ENCODE assay signal across 19 cellular contexts in genomic region chr5:228886-229285, GRCh38. TPM values are rescaled to one million over a fixed set of nuclear protein-coding genes. Genes with fewer than 3 reads are reported as not detected.
DNase-seq lines count a peak whose midpoint lies in the region; TF ChIP-seq lines count a peak whose summit lies in the region.
"Had no signal": no experiment of that assay in that cellular context is flagged by ENCODE, and none has a peak within 500 bp of the region (broad histone marks: within the 10 kb centered on the region; RNA-seq: fewer than 3 reads in every experiment).

No MANE protein-coding gene starts in this region.

- no peaks in the 10 kb centered on the region for H3K27me3 ChIP-seq in Caco-2 (replicated peaks; ENCODE audit: control insufficient read depth, insufficient read depth, low read length)
- H3K27me3 ChIP-seq: BLaER1 had no signal

- no peak overlapping the region for H3K27ac Mint-ChIP-seq in Caco-2 (ENCODE audit: unreplicated experiment)
- H3K27ac Mint-ChIP-seq: CD14-positive monocyte, HFFc6 had no signal

- H3K27me3 Mint-ChIP-seq in Caco-2 (ENCODE audit: insufficient read depth, unreplicated experiment), result no peaks in the 10 kb centered on the region
- H3K27me3 Mint-ChIP-seq: CD4-positive, alpha-beta memory T cell had no signal

- no peak for DNase-seq in Caco-2
- DNase-seq in NCI-H526 treated with DMSO at 0.1 percent for 48 hours (lab: John Stamatoyannopoulos, UW), result peak; percentile 84
- peak; percentile 20 for DNase-seq in medulla oblongata (ENCODE audit: extremely low spot score)
- peak; percentile 72 for DNase-seq in superior temporal gyrus (ENCODE audit: extremely low spot score)
- no peak for DNase-seq in NCI-H2227 treated with DMSO at 0.1 percent for 48 hours (lab: John Stamatoyannopoulos, UW)
- no peak for DNase-seq in lower leg skin (ENCODE audit: low spot score in 2 of 2)
- DNase-seq in epidermal melanocyte (ENCODE audit: insufficient read length, low spot score), result no peak
- DNase-seq: AML-193; Calu3; CD4-positive, alpha-beta memory T cell; DMS79 treated with DMSO at 0.1 percent for 48 hours; GF-D8; GOT3; H7; HFFc6 had no signal

- TF ChIP-seq CTCF in Caco-2 (IDR thresholded peaks at IDR 0.05; ENCODE audit: insufficient read depth in 1 of 2, low read depth in 1 of 2, low read length in 1 of 2, severe bottlenecking in 1 of 2, unreplicated experiment in 1 of 2), result no peak
- TF ChIP-seq CTCF in lower leg skin (IDR thresholded peaks at IDR 0.05), result no peak

- no peaks in the 10 kb centered on the region for H3K9me3 Mint-ChIP-seq in Caco-2 (ENCODE audit: unreplicated experiment)
- H3K9me3 Mint-ChIP-seq: CD14-positive monocyte, HFFc6 had no signal

- H3K4me3 ChIP-seq in Caco-2 (ENCODE audit: low read depth, low read length) (no peak overlapping the region), lower leg skin (ENCODE audit: low read depth, poor library complexity, severe bottlenecking) (no peak overlapping the region)
- H3K4me3 ChIP-seq: A549, BLaER1 had no signal

- no peaks in the 10 kb centered on the region for H3K9me3 ChIP-seq in Caco-2
- H3K9me3 ChIP-seq: A549, BLaER1 had no signal

- POLR2A ChIA-PET in Caco-2 (lab: Charles Lee), result no interaction called here

- no peaks in the 10 kb centered on the region for H3K4me1 Mint-ChIP-seq in Caco-2 (ENCODE audit: low read depth, unreplicated experiment)
- H3K4me1 Mint-ChIP-seq: CD14-positive monocyte had no signal

- TSS peak; percentile 14 for BruUV-seq in Caco-2 (replicated peaks; lab: Mats Ljungman, UMichigan)

- H3K4me3 Mint-ChIP-seq in Caco-2 (ENCODE audit: unreplicated experiment), result no peak overlapping the region
- H3K4me3 Mint-ChIP-seq: CD14-positive monocyte; CD4-positive, alpha-beta memory T cell; HFFc6 had no signal

- TF ChIP-seq POLR2A in lower leg skin (IDR thresholded peaks at IDR 0.05), result no peak

- 93 to 95% methylated on average over 3 of the region's 3 CpGs for WGBS in lower leg skin, 2 donors

- intact Hi-C loops in Caco-2 (cut with micrococcal nuclease; ENCODE audit: unreplicated experiment), result no loop called here
- intact Hi-C loops in lower leg skin (cut with DNase I; ENCODE audit: low total_unique reads), result no loop called here

- CTCF ChIA-PET in Caco-2 (lab: Charles Lee), result no interaction called here

- peaks cover 90% of the 10 kb centered on the region for H3K36me3 Mint-ChIP-seq in Caco-2 (ENCODE audit: insufficient read depth, unreplicated experiment)

- H3K36me3 ChIP-seq in Caco-2 (ENCODE audit: control insufficient read depth, insufficient read depth, low read length), result peaks cover 4% of the 10 kb centered on the region

- H3K4me1 ChIP-seq in Caco-2, result no peaks in the 10 kb centered on the region
- H3K4me1 ChIP-seq: A549, BLaER1 had no signal

RNA-seq across cellular contexts. Expression of gene SDHA, which starts 10.8 kb away (rescaled TPM):
- total RNA-seq in Caco-2 (2022) (140 and 157 TPM in 2 replicates), lower leg skin (10 to 100 TPM; 59.9 to 70.4 (median 67.8) TPM)

RNA-seq across cellular contexts. Expression of gene CCDC127, which starts 10.9 kb away (rescaled TPM):
- total RNA-seq in Caco-2 (2022) (10.5 TPM in 2 replicates), lower leg skin (1 to 10 TPM; 3.0 to 6.2 (median 4.6) TPM)

RNA-seq across cellular contexts. Expression of gene LRRC14B, which starts 37.6 kb away (rescaled TPM):
- not detected in 2 replicates for total RNA-seq in Caco-2 (2022)
- not detected for total RNA-seq in lower leg skin
- total RNA-seq: Calu3; CD4-positive, alpha-beta memory T cell; H7; HFFc6; HT-29 had no signal

RNA-seq across cellular contexts. Expression of gene PDCD6, which starts 42.6 kb away (rescaled TPM):
- total RNA-seq in Caco-2 (2022) (101 and 107 TPM in 2 replicates), lower leg skin (100 to 1,000 TPM in 2 of 4 donors, 10 to 100 TPM in 2; 76.8 to 112 (median 101) TPM)

Comparison
In these comparisons a context has a peak if more than half of its experiments do, and no peak if none do; other contexts are left out.
1. DNase-seq: peak in NCI-H526 treated with DMSO at 0.1 percent for 48 hours (single experiment), medulla oblongata (single experiment) and superior temporal gyrus (single experiment); none in Caco-2 (0 of 2), NCI-H2227 treated with DMSO at 0.1 percent for 48 hours (single experiment), lower leg skin (0 of 2) and epidermal melanocyte (single experiment).